ENCODE assay signal across 7 cellular contexts in the genomic region with DNA sequence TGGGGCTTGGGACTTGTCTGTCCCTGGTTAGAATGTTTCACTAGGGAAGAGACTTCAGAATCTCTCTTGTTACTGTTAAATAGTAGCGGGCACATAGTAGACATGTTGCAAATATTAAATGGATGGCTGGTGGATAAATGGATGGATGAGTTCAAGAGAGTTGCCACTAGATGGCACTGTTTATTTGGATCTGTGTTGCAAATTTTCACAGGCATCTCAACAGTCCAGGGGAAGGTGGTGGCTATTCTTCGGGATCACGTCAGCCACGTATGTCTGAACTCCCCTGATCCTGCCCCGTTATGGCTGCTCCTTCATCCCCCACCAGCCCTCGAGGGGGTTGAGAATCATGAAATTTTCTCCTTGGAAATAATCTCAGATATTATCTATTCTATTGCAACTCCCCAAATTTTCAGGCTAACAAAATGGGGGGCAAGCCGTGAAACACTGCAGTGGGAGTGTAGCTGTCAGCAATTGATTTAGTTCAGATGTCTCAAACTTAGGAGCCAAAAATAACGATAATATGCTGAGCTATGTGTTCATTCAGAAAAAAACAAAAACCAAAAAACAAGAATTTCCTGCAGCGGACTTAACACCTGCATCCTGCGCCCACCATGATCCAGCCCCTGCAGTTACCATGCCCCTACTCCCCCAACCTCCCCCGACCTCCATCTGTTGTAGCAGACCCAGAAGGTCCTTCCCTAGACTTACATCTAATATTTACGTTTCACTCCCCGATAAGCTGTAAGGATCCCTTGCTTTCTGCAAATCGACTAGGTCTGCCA. TPM values are rescaled to one million over a fixed set of nuclear protein-coding genes. Genes with fewer than 3 reads are reported as not detected.
DNase-seq lines count a peak whose midpoint lies in the region; ATAC-seq and TF ChIP-seq lines count a peak whose summit lies in the region.

No MANE protein-coding gene starts in this region.

- peak; percentile 63 for DNase-seq in ELF-1 (ENCODE audit: low read depth, low spot score)
- DNase-seq in NCI-H510A (lab: John Stamatoyannopoulos, UW), result peak; percentile 52
- peak; percentile 27 for DNase-seq in activated T-cell treated with anti-CD3 and anti-CD28 coated beads for 4 hours
- DNase-seq in osteocyte (ENCODE audit: extremely low spot score, unreplicated experiment), result no peak

- TF ChIP-seq EP300 in gastroesophageal sphincter (IDR thresholded peaks at IDR 0.05), result no peak

- H3K9me3 Mint-ChIP-seq in osteocyte (ENCODE audit: unreplicated experiment), result no peaks in the 10 kb centered on the region

- TF ChIP-seq CTCF in gastroesophageal sphincter (IDR thresholded peaks at IDR 0.05), result peak; percentile 78 to 82 (median 80)
- TF ChIP-seq CTCF in osteocyte (IDR thresholded peaks at IDR 0.05), result peak; percentile 80

- peaks cover 31% of the 10 kb centered on the region for H3K4me1 Mint-ChIP-seq in osteocyte (ENCODE audit: unreplicated experiment)

- H3K36me3 ChIP-seq in gastroesophageal sphincter, result no peaks in the 10 kb centered on the region

- WGBS in gastroesophageal sphincter (ENCODE audit: low coverage in 1 of 2), 2 donors, result 31 to 40% methylated on average over 14 of the region's 14 CpGs

- peaks cover 0 to 27% (median 2%) of the 10 kb centered on the region in 3 donors for H3K4me1 ChIP-seq in gastroesophageal sphincter

- H3K27me3 Mint-ChIP-seq in osteocyte (ENCODE audit: unreplicated experiment), result no peaks in the 10 kb centered on the region

- H3K27ac Mint-ChIP-seq in osteocyte (ENCODE audit: unreplicated experiment), result no peak overlapping the region

- H3K9me3 ChIP-seq in gastroesophageal sphincter, result no peaks in the 10 kb centered on the region

- H3K4me3 Mint-ChIP-seq in osteocyte (ENCODE audit: unreplicated experiment), result peak overlapping the region; percentile 38

- TF ChIP-seq POLR2A in gastroesophageal sphincter (IDR thresholded peaks at IDR 0.05), result no peak

- ATAC-seq in GM19463 (IDR thresholded peaks at IDR 0.05; ENCODE audit: unreplicated experiment) (peak; percentile 93), HG03457 (IDR thresholded peaks at IDR 0.05; ENCODE audit: unreplicated experiment) (peak; percentile 70), gastroesophageal sphincter (peak; percentile 82)

- H3K27me3 ChIP-seq in gastroesophageal sphincter, result no peaks in the 10 kb centered on the region

- peak overlapping the region; percentile 21 to 24 for H3K4me3 ChIP-seq in gastroesophageal sphincter

- H3K36me3 Mint-ChIP-seq in osteocyte (ENCODE audit: unreplicated experiment), result no peaks in the 10 kb centered on the region

- H3K27ac ChIP-seq in gastroesophageal sphincter, result no peak overlapping the region

RNA-seq across cellular contexts. Expression of a gene that starts 29.1 kb away (rescaled TPM):
- total RNA-seq in gastroesophageal sphincter (10 to 100 TPM; 10.6 to 19.0 (median 14.0) TPM), osteocyte (1.0 and 1.5 TPM in 2 replicates)

RNA-seq across cellular contexts. Expression of a gene that starts 58.9 kb away (rescaled TPM):
- total RNA-seq in gastroesophageal sphincter (10 to 100 TPM; 22.4 to 58.2 (median 34.0) TPM), osteocyte (46.0 and 51.3 TPM in 2 replicates)
